1 cellular context compared by ENCODE assay signal in genomic region chr20:2005831-2006426, GRCh38.
TF ChIP-seq lines count a peak whose summit lies in the region.

No MANE protein-coding gene starts in this region.

TF ChIP-seq in HepG2, 621 proteins besides CTCF, POLR2A, EP300 and RAD21 (continued from another document and continues in another):
- TF ChIP-seq CENPBD1 (CRISPR knock-in tag; IDR thresholded peaks at IDR 0.05; ENCODE audit: borderline replicate concordance, low read depth) (0 out of 2 replicates have a peak, but pooled peaks have one; percentile 26), IKZF4 (CRISPR knock-in tag; IDR thresholded peaks at IDR 0.05; ENCODE audit: borderline replicate concordance, low read depth, not compliant biosample characterization) (peak; percentile 99), SETDB1 (CRISPR knock-in tag; IDR thresholded peaks at IDR 0.05; ENCODE audit: borderline replicate concordance) (no peak), EED (CRISPR knock-in tag; IDR thresholded peaks at IDR 0.05) (peak; percentile 78; the same call in 1 of the 2 replicates), NR2F6 (IDR thresholded peaks at IDR 0.05) (peak; percentile 45), NR2F6 (CRISPR knock-in tag; IDR thresholded peaks at IDR 0.05) (peak; percentile 82), ZNF674 (CRISPR knock-in tag; IDR thresholded peaks at IDR 0.05; ENCODE audit: low read depth) (peak; percentile 90; the same call in 1 of the 2 replicates), TARDBP (CRISPR knock-in tag; IDR thresholded peaks at IDR 0.05) (peak; percentile 95), NFATC3 (CRISPR knock-in tag; IDR thresholded peaks at IDR 0.05) (peak; percentile 73; the same call in 1 of the 2 replicates), ZBTB43 (CRISPR knock-in tag; conservative IDR thresholded peaks at IDR 0.05) (peak; percentile 95), ZNF383 (CRISPR knock-in tag; IDR thresholded peaks at IDR 0.05; ENCODE audit: borderline replicate concordance) (no peak), GPBP1L1 (CRISPR knock-in tag; IDR thresholded peaks at IDR 0.05) (no peak), STAT5B (CRISPR knock-in tag; IDR thresholded peaks at IDR 0.05) (peak; percentile 98), ZNF296 (CRISPR knock-in tag; conservative IDR thresholded peaks at IDR 0.05) (peak; percentile 97), ZSCAN29 (CRISPR knock-in tag; conservative IDR thresholded peaks at IDR 0.05) (peak; percentile 62; the same call in 1 of the 2 replicates), ZNF142 (CRISPR knock-in tag; IDR thresholded peaks at IDR 0.05) (peak; percentile 94), ZNF614 (CRISPR knock-in tag; IDR thresholded peaks at IDR 0.05; ENCODE audit: borderline replicate concordance) (peak; percentile 96), TSC22D2 (CRISPR knock-in tag; IDR thresholded peaks at IDR 0.05; ENCODE audit: borderline replicate concordance) (peak; percentile 100), ZNF446 (CRISPR knock-in tag; IDR thresholded peaks at IDR 0.05) (peak; percentile 98; the same call in 1 of the 2 replicates), ZNF740 (CRISPR knock-in tag; IDR thresholded peaks at IDR 0.05) (peak; percentile 33; the same call in 1 of the 2 replicates), NFKB2 (CRISPR knock-in tag; IDR thresholded peaks at IDR 0.05; ENCODE audit: borderline replicate concordance) (peak; percentile 99), ZNF10 (CRISPR knock-in tag; IDR thresholded peaks at IDR 0.05; ENCODE audit: borderline replicate concordance, low read depth) (no peak), ZFYVE20 (CRISPR knock-in tag; IDR thresholded peaks at IDR 0.05; ENCODE audit: borderline replicate concordance, low read depth) (peak; percentile 94), GZF1 (CRISPR knock-in tag; IDR thresholded peaks at IDR 0.05) (peak; percentile 86), TFDP1 (CRISPR knock-in tag; IDR thresholded peaks at IDR 0.05; ENCODE audit: borderline replicate concordance) (peak; percentile 59; the same call in 1 of the 2 replicates), GPN1 (CRISPR knock-in tag; IDR thresholded peaks at IDR 0.05; ENCODE audit: borderline replicate concordance) (peak; percentile 98), U2AF1 (optimal IDR thresholded peaks at IDR 0.05; ENCODE audit: low read depth, low read length) (no peak), JARID2 (CRISPR knock-in tag; IDR thresholded peaks at IDR 0.05; ENCODE audit: insufficient replicate concordance) (peak; percentile 96), EEA1 (CRISPR knock-in tag; IDR thresholded peaks at IDR 0.05; ENCODE audit: borderline replicate concordance) (peak; percentile 90; the same call in 1 of the 2 replicates), MEF2D (CRISPR knock-in tag; IDR thresholded peaks at IDR 0.05) (peak; percentile 97), SMAD3 (CRISPR knock-in tag; IDR thresholded peaks at IDR 0.05) (peak; percentile 100), CENPT (CRISPR knock-in tag; IDR thresholded peaks at IDR 0.05; ENCODE audit: low read depth) (peak; percentile 90; the same call in 1 of the 2 replicates), ZNF292 (CRISPR knock-in tag; IDR thresholded peaks at IDR 0.05; ENCODE audit: borderline replicate concordance, low read depth) (no peak), ZNF737 (CRISPR knock-in tag; IDR thresholded peaks at IDR 0.05; ENCODE audit: borderline replicate concordance) (peak; percentile 99), MYPOP (CRISPR knock-in tag; IDR thresholded peaks at IDR 0.05) (peak; percentile 97), FOXP1 (IDR thresholded peaks at IDR 0.05) (no peak), FOXP1 (CRISPR knock-in tag; IDR thresholded peaks at IDR 0.05) (peak; percentile 84), PAWR (CRISPR knock-in tag; IDR thresholded peaks at IDR 0.05; ENCODE audit: borderline replicate concordance) (0 out of 2 replicates have a peak, but pooled peaks have one; percentile 60), ZSCAN12 (CRISPR knock-in tag; IDR thresholded peaks at IDR 0.05) (peak; percentile 99), ZNF557 (CRISPR knock-in tag; IDR thresholded peaks at IDR 0.05) (peak; percentile 99)
- TF ChIP-seq, protein P1, sequence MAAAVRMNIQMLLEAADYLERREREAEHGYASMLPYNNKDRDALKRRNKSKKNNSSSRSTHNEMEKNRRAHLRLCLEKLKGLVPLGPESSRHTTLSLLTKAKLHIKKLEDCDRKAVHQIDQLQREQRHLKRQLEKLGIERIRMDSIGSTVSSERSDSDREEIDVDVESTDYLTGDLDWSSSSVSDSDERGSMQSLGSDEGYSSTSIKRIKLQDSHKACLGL (CRISPR knock-in tag; IDR thresholded peaks at IDR 0.05) = peak; percentile 95
- TF ChIP-seq, protein P2, sequence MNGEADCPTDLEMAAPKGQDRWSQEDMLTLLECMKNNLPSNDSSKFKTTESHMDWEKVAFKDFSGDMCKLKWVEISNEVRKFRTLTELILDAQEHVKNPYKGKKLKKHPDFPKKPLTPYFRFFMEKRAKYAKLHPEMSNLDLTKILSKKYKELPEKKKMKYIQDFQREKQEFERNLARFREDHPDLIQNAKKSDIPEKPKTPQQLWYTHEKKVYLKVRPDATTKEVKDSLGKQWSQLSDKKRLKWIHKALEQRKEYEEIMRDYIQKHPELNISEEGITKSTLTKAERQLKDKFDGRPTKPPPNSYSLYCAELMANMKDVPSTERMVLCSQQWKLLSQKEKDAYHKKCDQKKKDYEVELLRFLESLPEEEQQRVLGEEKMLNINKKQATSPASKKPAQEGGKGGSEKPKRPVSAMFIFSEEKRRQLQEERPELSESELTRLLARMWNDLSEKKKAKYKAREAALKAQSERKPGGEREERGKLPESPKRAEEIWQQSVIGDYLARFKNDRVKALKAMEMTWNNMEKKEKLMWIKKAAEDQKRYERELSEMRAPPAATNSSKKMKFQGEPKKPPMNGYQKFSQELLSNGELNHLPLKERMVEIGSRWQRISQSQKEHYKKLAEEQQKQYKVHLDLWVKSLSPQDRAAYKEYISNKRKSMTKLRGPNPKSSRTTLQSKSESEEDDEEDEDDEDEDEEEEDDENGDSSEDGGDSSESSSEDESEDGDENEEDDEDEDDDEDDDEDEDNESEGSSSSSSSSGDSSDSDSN (CRISPR knock-in tag; IDR thresholded peaks at IDR 0.05) = no peak
- TF ChIP-seq, protein P3, sequence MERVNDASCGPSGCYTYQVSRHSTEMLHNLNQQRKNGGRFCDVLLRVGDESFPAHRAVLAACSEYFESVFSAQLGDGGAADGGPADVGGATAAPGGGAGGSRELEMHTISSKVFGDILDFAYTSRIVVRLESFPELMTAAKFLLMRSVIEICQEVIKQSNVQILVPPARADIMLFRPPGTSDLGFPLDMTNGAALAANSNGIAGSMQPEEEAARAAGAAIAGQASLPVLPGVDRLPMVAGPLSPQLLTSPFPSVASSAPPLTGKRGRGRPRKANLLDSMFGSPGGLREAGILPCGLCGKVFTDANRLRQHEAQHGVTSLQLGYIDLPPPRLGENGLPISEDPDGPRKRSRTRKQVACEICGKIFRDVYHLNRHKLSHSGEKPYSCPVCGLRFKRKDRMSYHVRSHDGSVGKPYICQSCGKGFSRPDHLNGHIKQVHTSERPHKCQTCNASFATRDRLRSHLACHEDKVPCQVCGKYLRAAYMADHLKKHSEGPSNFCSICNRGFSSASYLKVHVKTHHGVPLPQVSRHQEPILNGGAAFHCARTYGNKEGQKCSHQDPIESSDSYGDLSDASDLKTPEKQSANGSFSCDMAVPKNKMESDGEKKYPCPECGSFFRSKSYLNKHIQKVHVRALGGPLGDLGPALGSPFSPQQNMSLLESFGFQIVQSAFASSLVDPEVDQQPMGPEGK (CRISPR knock-in tag; IDR thresholded peaks at IDR 0.05) = peak; percentile 93
- TF ChIP-seq, protein P4, sequence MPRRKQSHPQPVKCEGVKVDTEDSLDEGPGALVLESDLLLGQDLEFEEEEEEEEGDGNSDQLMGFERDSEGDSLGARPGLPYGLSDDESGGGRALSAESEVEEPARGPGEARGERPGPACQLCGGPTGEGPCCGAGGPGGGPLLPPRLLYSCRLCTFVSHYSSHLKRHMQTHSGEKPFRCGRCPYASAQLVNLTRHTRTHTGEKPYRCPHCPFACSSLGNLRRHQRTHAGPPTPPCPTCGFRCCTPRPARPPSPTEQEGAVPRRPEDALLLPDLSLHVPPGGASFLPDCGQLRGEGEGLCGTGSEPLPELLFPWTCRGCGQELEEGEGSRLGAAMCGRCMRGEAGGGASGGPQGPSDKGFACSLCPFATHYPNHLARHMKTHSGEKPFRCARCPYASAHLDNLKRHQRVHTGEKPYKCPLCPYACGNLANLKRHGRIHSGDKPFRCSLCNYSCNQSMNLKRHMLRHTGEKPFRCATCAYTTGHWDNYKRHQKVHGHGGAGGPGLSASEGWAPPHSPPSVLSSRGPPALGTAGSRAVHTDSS (CRISPR knock-in tag; conservative IDR thresholded peaks at IDR 0.05) = no peak
